Comparison of ENCODE assay signal across 12 cellular contexts in genomic region chr1:21524220-21524619, GRCh38. TPM values are rescaled to one million over a fixed set of nuclear protein-coding genes. Genes with fewer than 3 reads are reported as not detected.
"Had no signal": no experiment of that assay in that cellular context is flagged by ENCODE, and none has a peak within 500 bp of the region (broad histone marks: within the 10 kb centered on the region; RNA-seq: fewer than 3 reads in every experiment).

No MANE protein-coding gene starts in this region.

- H3K4me3 Mint-ChIP-seq: activated CD8-positive, alpha-beta memory T cell treated with anti-CD3 and anti-CD28 coated beads, Interleukin-2, amount 10 ng/mL, durations not matched to agents 7 days and 5 days; activated T-cell treated with anti-CD3 and anti-CD28 coated beads, Interleukin-2, amount 50 U/mL, for 4 hours; T-helper 17 cell had no signal

- H3K4me1 Mint-ChIP-seq: activated CD8-positive, alpha-beta memory T cell treated with anti-CD3 and anti-CD28 coated beads, Interleukin-2, amount 10 ng/mL, durations not matched to agents 7 days and 5 days; T-helper 17 cell had no signal

- H3K4me3 ChIP-seq: tibial artery had no signal

- ATAC-seq: activated CD8-positive, alpha-beta memory T cell treated with anti-CD3 and anti-CD28 coated beads, Interleukin-2, amount 10 ng/mL, durations not matched to agents 7 days and 5 days; activated T-cell treated with anti-CD3 and anti-CD28 coated beads, Interleukin-2, amount 50 U/mL, for 4 hours; T-helper 17 cell had no signal

- H3K4me1 ChIP-seq: foreskin keratinocyte, tibial artery had no signal

- H3K27ac Mint-ChIP-seq: activated CD8-positive, alpha-beta memory T cell treated with anti-CD3 and anti-CD28 coated beads, Interleukin-2, amount 10 ng/mL, durations not matched to agents 7 days and 5 days; activated naive CD4-positive, alpha-beta T cell treated with anti-CD3 and anti-CD28 coated beads, Interleukin-2, amount 50 U/mL, for 72 hours; T-helper 17 cell had no signal

- H3K9me3 ChIP-seq: tibial artery had no signal

- H3K9me3 Mint-ChIP-seq: activated naive CD4-positive, alpha-beta T cell treated with anti-CD3 and anti-CD28 coated beads, Interleukin-2, amount 50 U/mL, for 72 hours; activated T-cell treated with anti-CD3 and anti-CD28 coated beads, Interleukin-2, amount 50 U/mL, for 4 hours had no signal

- H3K27me3 ChIP-seq: foreskin keratinocyte, tibial artery had no signal

- H3K36me3 Mint-ChIP-seq: activated CD8-positive, alpha-beta memory T cell treated with anti-CD3 and anti-CD28 coated beads, Interleukin-2, amount 10 ng/mL, durations not matched to agents 7 days and 5 days; activated naive CD4-positive, alpha-beta T cell treated with anti-CD3 and anti-CD28 coated beads, Interleukin-2, amount 50 U/mL, for 72 hours had no signal

- H3K36me3 ChIP-seq: tibial artery had no signal

- DNase-seq: activated CD4-positive, alpha-beta T cell treated with anti-CD3 and anti-CD28 coated beads, Interleukin-2, amount 50 U/mL, for 4 hours; activated CD4-positive, CD25-positive, alpha-beta regulatory T cell; activated CD8-positive, alpha-beta memory T cell treated with anti-CD3 and anti-CD28 coated beads, Interleukin-2, amount 10 ng/mL, durations not matched to agents 7 days and 5 days; activated effector memory CD4-positive, alpha-beta T cell treated with anti-CD3 and anti-CD28 coated beads, Interleukin-2, amount 50 U/mL, for 16 hours; activated T-cell treated with anti-CD3 and anti-CD28 coated beads, Interleukin-2, amount 50 U/mL, for 4 hours; amniotic stem cell; foreskin keratinocyte; mesenchymal stem cell; retina; T-helper 17 cell; tibial artery had no signal

- H3K27ac ChIP-seq: foreskin keratinocyte, tibial artery had no signal

RNA-seq across cellular contexts. Expression of gene ALPL, which starts 15.0 kb away (rescaled TPM):
- total RNA-seq: activated CD8-positive, alpha-beta memory T cell treated with anti-CD3 and anti-CD28 coated beads, Interleukin-2, amount 10 ng/mL, durations not matched to agents 7 days and 5 days; activated naive CD4-positive, alpha-beta T cell treated with anti-CD3 and anti-CD28 coated beads, Interleukin-2, amount 50 U/mL, for 72 hours; foreskin keratinocyte; T-helper 17 cell had no signal
